In the genomic region with DNA sequence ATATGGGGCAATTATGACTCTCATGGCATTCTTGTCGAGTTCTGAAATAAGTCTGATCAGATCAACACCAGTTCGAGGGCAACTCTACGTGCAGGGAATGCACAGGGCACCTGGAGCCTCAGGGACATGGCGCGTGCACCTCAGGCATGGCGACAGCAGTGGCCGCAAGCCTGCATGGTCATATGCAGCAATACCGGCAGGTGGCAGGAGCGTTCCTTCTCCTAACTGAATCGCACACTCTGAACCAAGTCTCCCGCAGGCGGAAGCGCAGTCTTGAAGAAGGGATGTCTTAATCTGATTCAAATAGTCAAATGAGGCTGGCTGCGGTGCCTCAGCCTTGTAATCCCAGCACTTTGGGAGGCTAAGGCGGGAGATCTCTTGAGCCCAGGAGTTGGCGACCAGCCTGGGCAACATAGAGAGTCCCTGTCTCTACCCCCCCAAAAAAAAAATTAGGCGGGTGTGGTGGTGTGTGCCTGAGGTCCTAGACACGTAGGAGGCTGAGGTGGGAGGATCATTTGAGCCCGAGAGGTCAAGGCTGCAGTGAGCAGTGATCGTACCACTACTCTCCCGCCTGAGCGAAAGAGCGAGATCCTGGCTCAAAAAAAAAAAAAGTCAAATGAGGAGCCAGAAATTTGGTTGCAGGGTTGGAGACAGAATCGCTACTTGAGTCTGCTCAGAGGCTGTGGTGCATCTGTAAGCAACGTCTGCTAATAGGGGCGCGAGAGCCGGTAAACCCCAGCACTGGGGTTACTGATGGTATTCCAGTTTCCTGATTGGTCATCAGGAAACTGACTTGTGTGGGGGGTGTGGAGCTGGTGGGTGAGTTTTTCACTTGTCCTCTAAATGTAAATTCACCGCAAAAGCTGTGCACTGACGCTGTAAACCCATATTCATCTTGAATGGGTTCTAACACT, we compare ENCODE assay signal across 8 cellular contexts. TPM values are rescaled to one million over a fixed set of nuclear protein-coding genes. Genes with fewer than 3 reads are reported as not detected.
DNase-seq lines count a peak whose midpoint lies in the region; ATAC-seq and TF ChIP-seq lines count a peak whose summit lies in the region.

No MANE protein-coding gene starts in this region.

- H3K4me3 ChIP-seq in BJ (ENCODE audit: low read depth, low read length), result no peak overlapping the region

- ATAC-seq in GM19035 (IDR thresholded peaks at IDR 0.05; ENCODE audit: unreplicated experiment) (peak; percentile 80), HG03159 (IDR thresholded peaks at IDR 0.05; ENCODE audit: unreplicated experiment) (peak; percentile 96)
- ATAC-seq in activated CD8-positive, alpha-beta T cell treated with anti-CD3 and anti-CD28 coated beads for 36 hours, result peak; percentile 99

- H3K4me1 Mint-ChIP-seq in activated CD8-positive, alpha-beta T cell treated with anti-CD3 and anti-CD28 coated beads for 36 hours (ENCODE audit: low read depth), result peaks cover 6% of the 10 kb centered on the region

- H3K9me3 Mint-ChIP-seq in activated CD8-positive, alpha-beta T cell treated with anti-CD3 and anti-CD28 coated beads for 36 hours, result no peaks in the 10 kb centered on the region

- peak; percentile 88 for TF ChIP-seq CTCF in BJ (IDR thresholded peaks at IDR 0.05; ENCODE audit: insufficient read depth, low read depth, low read length)
- peak; percentile 84 for TF ChIP-seq CTCF in activated CD8-positive, alpha-beta T cell treated with anti-CD3 and anti-CD28 coated beads for 36 hours (IDR thresholded peaks at IDR 0.05)

- no peaks in the 10 kb centered on the region for H3K36me3 Mint-ChIP-seq in activated CD8-positive, alpha-beta T cell treated with anti-CD3 and anti-CD28 coated beads for 36 hours (ENCODE audit: low read depth)

- H3K27me3 Mint-ChIP-seq in activated CD8-positive, alpha-beta T cell treated with anti-CD3 and anti-CD28 coated beads for 36 hours, result no peaks in the 10 kb centered on the region

- DNase-seq in BJ (ENCODE audit: low read depth) (no peak), NCI-H69 (lab: John Stamatoyannopoulos, UW) (peak; percentile 77), ecto neural progenitor cell (ENCODE audit: low spot score) (peak; percentile 90), medulla oblongata (ENCODE audit: extremely low spot score) (peak; percentile 86)
- peak; percentile 94 for DNase-seq in activated CD8-positive, alpha-beta T cell treated with anti-CD3 and anti-CD28 coated beads for 36 hours
- DNase-seq in stimulated activated CD8-positive, alpha-beta memory T cell treated with anti-CD3 and anti-CD28 coated beads, Interleukin-15, amount 100 ng/mL, for 24 hours (ENCODE audit: low read depth), result peak; percentile 57

- H3K36me3 ChIP-seq in BJ (ENCODE audit: control insufficient read depth, insufficient read depth, low read length), result peaks cover 49% of the 10 kb centered on the region

- CTCF ChIA-PET in BJ (lab: Yijun Ruan, JAX), result interaction anchor here (0.6 to 3.0 kb wide), 14 partner anchors 10 to 152 kb away, joined by 3 to 33 read pairs (median 4); no protein-coding TSS in a partner anchor
- CTCF ChIA-PET in activated CD8-positive, alpha-beta T cell treated with anti-CD3 and anti-CD28 coated beads for 36 hours (lab: Charles Lee), result interaction anchor here (0.6 to 4.5 kb wide), 18 partner anchors 10 to 725 kb away, joined by 3 to 55 read pairs (median 4); partner anchors contain the start of gene FHL2

- H3K4me3 Mint-ChIP-seq in activated CD8-positive, alpha-beta T cell treated with anti-CD3 and anti-CD28 coated beads for 36 hours, result no peak overlapping the region

- intact Hi-C loops in activated CD8-positive, alpha-beta T cell treated with anti-CD3 and anti-CD28 coated beads for 36 hours (cut with micrococcal nuclease), result loop anchor here (1.0 kb wide), 2 partner anchors 151 to 175 kb away; no protein-coding TSS in a partner anchor

- H3K27ac Mint-ChIP-seq in activated CD8-positive, alpha-beta T cell treated with anti-CD3 and anti-CD28 coated beads for 36 hours, result peak overlapping the region; percentile 7

- no peaks in the 10 kb centered on the region for H3K27me3 ChIP-seq in BJ (ENCODE audit: control insufficient read depth, insufficient read depth, low read length)

- POLR2A ChIA-PET in BJ (lab: Charles Lee), result no interaction called here
- POLR2A ChIA-PET in activated CD8-positive, alpha-beta T cell treated with anti-CD3 and anti-CD28 coated beads for 36 hours (lab: Charles Lee), result no interaction called here

RNA-seq across cellular contexts. Expression of gene FHL2, which starts 28.8 kb away (rescaled TPM):
- polyA plus RNA-seq in BJ (2011; rRNA removed), result 472 and 546 TPM in 2 replicates
- polyA minus RNA-seq in BJ (2011; rRNA and poly(A)+ RNA removed), result 254 and 426 TPM in 2 replicates
- 1 to 10 TPM; 3.3 to 4.4 TPM for total RNA-seq in activated CD8-positive, alpha-beta T cell treated with anti-CD3 and anti-CD28 coated beads for 36 hours

RNA-seq across cellular contexts. Expression of gene C2orf49, which starts 32.7 kb away (rescaled TPM):
- polyA plus RNA-seq in BJ (2011; rRNA removed), result 12.2 and 14.6 TPM in 2 replicates
- polyA minus RNA-seq in BJ (2011; rRNA and poly(A)+ RNA removed), result 4.7 TPM in 2 replicates
- 10 to 100 TPM; 22.3 to 23.3 TPM for total RNA-seq in activated CD8-positive, alpha-beta T cell treated with anti-CD3 and anti-CD28 coated beads for 36 hours

RNA-seq across cellular contexts. Expression of gene TGFBRAP1, which starts 40.5 kb away (rescaled TPM):
- 8.3 and 8.7 TPM in 2 replicates for polyA plus RNA-seq in BJ (2011; rRNA removed)
- polyA minus RNA-seq in BJ (2011; rRNA and poly(A)+ RNA removed), result 13.2 and 15.7 TPM in 2 replicates
- 10 to 100 TPM; 17.9 to 20.2 TPM for total RNA-seq in activated CD8-positive, alpha-beta T cell treated with anti-CD3 and anti-CD28 coated beads for 36 hours
